ENCODE assay signal across 1 cellular context in genomic region chr2:71672640-71673401, GRCh38.
TF ChIP-seq lines count a peak whose summit lies in the region.

No MANE protein-coding gene starts in this region.

TF ChIP-seq in IMR-90, 13 proteins besides CTCF, POLR2A, EP300 and RAD21:
- TF ChIP-seq MAFK (IDR thresholded peaks at IDR 0.05; ENCODE audit: low read depth, low read length) (no peak), MAZ (IDR thresholded peaks at IDR 0.05; ENCODE audit: borderline replicate concordance, low read depth, low read length) (no peak), RFX5 (IDR thresholded peaks at IDR 0.05; ENCODE audit: low read depth, low read length) (no peak), USF2 (IDR thresholded peaks at IDR 0.05; ENCODE audit: low read depth, low read length) (no peak), CHD1 (IDR thresholded peaks at IDR 0.05; ENCODE audit: low read depth, low read length) (no peak), MXI1 (IDR thresholded peaks at IDR 0.05; ENCODE audit: borderline replicate concordance, low read depth, low read length) (no peak), BHLHE40 (IDR thresholded peaks at IDR 0.05; ENCODE audit: low read depth, low read length) (no peak), CEBPB (IDR thresholded peaks at IDR 0.05; ENCODE audit: low read depth, low read length) (no peak), FOS (IDR thresholded peaks at IDR 0.05; ENCODE audit: low read depth, low read length) (no peak), RCOR1 (IDR thresholded peaks at IDR 0.05; ENCODE audit: insufficient replicate concordance, low read length) (no peak), SMC3 (IDR thresholded peaks at IDR 0.05; ENCODE audit: low read depth, low read length) (no peak), NFE2L2 (IDR thresholded peaks at IDR 0.05; ENCODE audit: low read depth, low read length) (no peak)
- TF ChIP-seq, protein P1, sequence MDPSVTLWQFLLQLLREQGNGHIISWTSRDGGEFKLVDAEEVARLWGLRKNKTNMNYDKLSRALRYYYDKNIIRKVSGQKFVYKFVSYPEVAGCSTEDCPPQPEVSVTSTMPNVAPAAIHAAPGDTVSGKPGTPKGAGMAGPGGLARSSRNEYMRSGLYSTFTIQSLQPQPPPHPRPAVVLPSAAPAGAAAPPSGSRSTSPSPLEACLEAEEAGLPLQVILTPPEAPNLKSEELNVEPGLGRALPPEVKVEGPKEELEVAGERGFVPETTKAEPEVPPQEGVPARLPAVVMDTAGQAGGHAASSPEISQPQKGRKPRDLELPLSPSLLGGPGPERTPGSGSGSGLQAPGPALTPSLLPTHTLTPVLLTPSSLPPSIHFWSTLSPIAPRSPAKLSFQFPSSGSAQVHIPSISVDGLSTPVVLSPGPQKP (IDR thresholded peaks at IDR 0.05; ENCODE audit: borderline replicate concordance, low read depth, low read length) = no peak
TF ChIP-seq in IMR-90: peak in this region for 0.
